Comparison of ENCODE assay signal across 27 cellular contexts in genomic region chr4:115456228-115456627, GRCh38.
"Had no signal": no experiment of that assay in that cellular context is flagged by ENCODE, and none has a peak within 500 bp of the region (broad histone marks: within the 10 kb centered on the region; RNA-seq: fewer than 3 reads in every experiment).

No MANE protein-coding gene starts in this region.

- H3K9me3 ChIP-seq: stomach, suprapubic skin, testis, thoracic aorta, thyroid gland, tibial artery, transverse colon, upper lobe of left lung, upper lobe of right lung, uterus, vagina had no signal

- H3K4me1 ChIP-seq: stomach, suprapubic skin, testis, tibial nerve, upper lobe of right lung, uterus, vagina had no signal

- H3K27ac ChIP-seq: stomach, suprapubic skin, testis, thoracic aorta, thyroid gland, tibial artery, tibial nerve, transverse colon, upper lobe of left lung, upper lobe of right lung, uterus, vagina had no signal

- H3K27me3 ChIP-seq: stomach, suprapubic skin, testis, thyroid gland, tibial artery, tibial nerve, transverse colon, upper lobe of left lung, upper lobe of right lung, uterus, vagina had no signal

- H3K4me3 ChIP-seq: stomach, suprapubic skin, testis, thoracic aorta, thyroid gland, tibial artery, tibial nerve, transverse colon, upper lobe of left lung, upper lobe of right lung, uterus, vagina had no signal

- DNase-seq: stimulated activated CD4-positive, alpha-beta T cell treated with anti-CD3 and anti-CD28 coated beads, Interleukin-2, amount 100 ng/mL, for 48 hours; stimulated activated CD4-positive, alpha-beta T cell treated with anti-CD3 and anti-CD28 coated beads, Interleukin-4, amount 100 ng/mL, for 1 hour; stimulated activated CD4-positive, alpha-beta T cell treated with anti-CD3 and anti-CD28 coated beads, Interleukin-4, amount 100 ng/mL, for 24 hours; stimulated activated CD4-positive, alpha-beta T cell treated with anti-CD3 and anti-CD28 coated beads, Interleukin-4, amount 100 ng/mL, for 4 hours; stimulated activated CD8-positive, alpha-beta memory T cell treated with anti-CD3 and anti-CD28 coated beads, Interleukin-4, amount 100 ng/mL, for 48 hours; stimulated activated naive B cell treated with anti-CD40 and anti-IgM and Interleukin-4, amounts not matched to agents 10 μg/mL and 1 μg/mL and 100 μg/mL, for 72 hours; stimulated activated naive CD4-positive, alpha-beta T cell; stimulated activated naive CD4-positive, alpha-beta T cell treated with Interleukin-2 at 50 U/mL for 16 hours; stimulated activated naive CD8-positive, alpha-beta T cell treated with anti-CD3 and anti-CD28 coated beads, Interleukin-15, amount 100 ng/mL, for 72 hours; stimulated activated naive CD8-positive, alpha-beta T cell treated with anti-CD3 and anti-CD28 coated beads, Interleukin-15, Interleukin-2, amounts not matched to agents 100 U/mL and 50 U/mL, for 24 hours; stomach; substantia nigra; testis; thyroid gland; tibial artery; transverse colon; trophoblast cell; upper lobe of left lung; upper lobe of right lung; uterus had no signal

- H3K36me3 ChIP-seq: stomach, suprapubic skin, thoracic aorta, thyroid gland, tibial artery, tibial nerve, transverse colon, upper lobe of left lung, upper lobe of right lung, uterus, vagina had no signal

- FAIRE-seq: urothelium cell line had no signal

- ATAC-seq: stimulated activated effector memory CD8-positive, alpha-beta T cell treated with anti-CD3 and anti-CD28 coated beads, Interleukin-12 subunit alpha, Interleukin-12 subunit beta, amount 100 ng/mL, for 72 hours; stimulated activated memory B cell treated with anti-CD40 and anti-IgM and Interleukin-4, amounts not matched to agents 10 μg/mL and 1 μg/mL and 100 μg/mL, for 72 hours; stimulated activated naive B cell treated with anti-CD40 and anti-IgM and Interleukin-4, amounts not matched to agents 10 μg/mL and 1 μg/mL and 100 μg/mL, for 72 hours; stimulated activated naive CD8-positive, alpha-beta T cell treated with anti-CD3 and anti-CD28 coated beads, Interleukin-15, amount 100 ng/mL, for 72 hours; stimulated activated naive CD8-positive, alpha-beta T cell treated with anti-CD3 and anti-CD28 coated beads, Interleukin-15, Interleukin-2, amounts not matched to agents 100 U/mL and 50 U/mL, for 24 hours; upper lobe of right lung had no signal
